In the genomic region with DNA sequence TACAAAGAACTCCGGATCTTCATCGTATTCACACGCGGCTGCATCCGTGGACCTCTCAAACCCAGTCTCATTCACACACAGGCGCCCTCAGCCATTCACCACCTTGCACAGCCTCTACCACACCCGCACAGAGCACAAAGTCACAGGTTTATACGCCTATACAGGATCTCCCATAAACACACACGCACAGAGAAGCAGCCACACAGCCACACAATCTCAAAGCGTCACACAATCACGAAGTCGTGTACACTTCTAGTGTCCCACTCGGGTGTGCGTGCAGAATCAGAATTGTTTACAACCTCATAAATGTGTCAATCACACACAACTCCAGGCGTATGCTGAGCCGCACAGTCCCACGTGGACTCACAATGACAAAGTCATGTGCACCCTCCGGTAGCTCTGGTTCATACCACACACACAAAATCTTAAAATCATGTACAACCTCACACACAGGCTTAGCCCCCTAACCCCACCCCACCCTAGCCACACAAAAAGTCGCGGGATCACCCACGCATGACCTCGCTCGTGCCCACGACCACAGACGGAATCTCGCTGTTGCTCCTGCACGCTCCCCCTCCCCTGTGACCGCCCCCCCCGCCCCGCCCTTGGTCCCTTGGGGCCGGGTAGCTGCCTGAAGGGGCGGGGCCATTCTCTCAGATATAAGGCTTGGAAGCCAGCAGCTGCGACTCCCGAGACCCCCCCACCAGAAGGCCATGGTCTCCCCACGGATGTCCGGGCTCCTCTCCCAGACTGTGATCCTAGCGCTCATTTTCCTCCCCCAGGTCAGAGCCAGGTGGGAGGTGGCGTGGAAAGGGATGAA, we compare ENCODE assay signal across 1 cellular context.
TF ChIP-seq lines count a peak whose summit lies in the region.

DLL3 (plus strand) TSS at position 686 of the 820 bp plus-strand sequence; CDS start at position 714, 28 bp downstream.

TF ChIP-seq in H1, 55 proteins besides CTCF, POLR2A, EP300 and RAD21:
- TF ChIP-seq ATF2 (IDR thresholded peaks at IDR 0.05; ENCODE audit: low read length) (no peak), FOSL1 (IDR thresholded peaks at IDR 0.05; ENCODE audit: insufficient read depth, low read depth, low read length) (no peak), ZNF274 (IDR thresholded peaks at IDR 0.05; ENCODE audit: borderline replicate concordance, extremely low read depth, low read length) (no peak), EZH2 (IDR thresholded peaks at IDR 0.05; ENCODE audit: low read depth, low read length, severe bottlenecking) (no peak), RBBP5 (IDR thresholded peaks at IDR 0.05; ENCODE audit: borderline replicate concordance, low read depth, low read length) (0 out of 2 replicates have a peak, but pooled peaks have one; percentile 31), JUND (IDR thresholded peaks at IDR 0.05; ENCODE audit: low read length) (no peak), CREB1 (IDR thresholded peaks at IDR 0.05) (no peak), HDAC2 (IDR thresholded peaks at IDR 0.05; ENCODE audit: borderline replicate concordance in 1 of 2, low read depth in 2 of 2, low read length in 2 of 2) (peak in 1 of 2 experiments; percentile 25; a peak in 1 of 4 replicates), CHD1 (IDR thresholded peaks at IDR 0.05; ENCODE audit: low read depth, low read length) (no peak), SP2 (IDR thresholded peaks at IDR 0.05; ENCODE audit: low read length) (no peak), TAF7 (optimal IDR thresholded peaks at IDR 0.05; ENCODE audit: borderline replicate concordance, low read depth, low read length) (no peak), EGR1 (IDR thresholded peaks at IDR 0.05; ENCODE audit: borderline replicate concordance, low read depth, low read length) (no peak), KDM4A (IDR thresholded peaks at IDR 0.05; ENCODE audit: low read depth, low read length, severe bottlenecking) (peak; percentile 25), BRCA1 (IDR thresholded peaks at IDR 0.05; ENCODE audit: low read depth, low read length) (no peak), CHD2 (IDR thresholded peaks at IDR 0.05; ENCODE audit: low read length) (no peak), TBP (IDR thresholded peaks at IDR 0.05; ENCODE audit: low read depth, low read length) (0 out of 2 replicates have a peak, but pooled peaks have one; percentile 3), PHF8 (conservative IDR thresholded peaks at IDR 0.05; ENCODE audit: low read depth, low read length) (0 out of 2 replicates have a peak, but pooled peaks have one; percentile 9), SP1 (IDR thresholded peaks at IDR 0.05; ENCODE audit: low read depth, low read length) (no peak), SRF (IDR thresholded peaks at IDR 0.05; ENCODE audit: low read depth, low read length) (no peak), ASH2L (IDR thresholded peaks at IDR 0.05; ENCODE audit: low read length) (no peak), JUN (IDR thresholded peaks at IDR 0.05; ENCODE audit: low read depth, low read length) (no peak), MAX (IDR thresholded peaks at IDR 0.05) (peak; percentile 49), NRF1 (IDR thresholded peaks at IDR 0.05; ENCODE audit: low read depth, low read length) (no peak), RXRA (IDR thresholded peaks at IDR 0.05; ENCODE audit: insufficient read depth, low read depth, low read length) (no peak), NANOG (IDR thresholded peaks at IDR 0.05; ENCODE audit: insufficient read depth, low read depth, low read length, poor library complexity, severe bottlenecking) (no peak), SIRT6 (IDR thresholded peaks at IDR 0.05; ENCODE audit: low read length) (no peak), TCF12 (IDR thresholded peaks at IDR 0.05; ENCODE audit: low read depth, low read length) (no peak), KDM1A (IDR thresholded peaks at IDR 0.05; ENCODE audit: borderline replicate concordance, low read length) (no peak), YY1 (IDR thresholded peaks at IDR 0.05; ENCODE audit: low read depth, low read length) (no peak), CEBPB (IDR thresholded peaks at IDR 0.05; ENCODE audit: low read depth, low read length) (no peak), GTF2F1 (IDR thresholded peaks at IDR 0.05; ENCODE audit: borderline replicate concordance, low read depth, low read length) (no peak), HDAC6 (IDR thresholded peaks at IDR 0.05; ENCODE audit: low read depth, low read length) (no peak), SUZ12 (IDR thresholded peaks at IDR 0.05; ENCODE audit: low read length) (peak; percentile 29; the same call in 1 of the 2 replicates), RFX5 (IDR thresholded peaks at IDR 0.05; ENCODE audit: borderline replicate concordance, low read depth, low read length) (no peak)
- TF ChIP-seq, protein P1, sequence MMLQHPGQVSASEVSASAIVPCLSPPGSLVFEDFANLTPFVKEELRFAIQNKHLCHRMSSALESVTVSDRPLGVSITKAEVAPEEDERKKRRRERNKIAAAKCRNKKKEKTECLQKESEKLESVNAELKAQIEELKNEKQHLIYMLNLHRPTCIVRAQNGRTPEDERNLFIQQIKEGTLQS (IDR thresholded peaks at IDR 0.05; ENCODE audit: insufficient read depth, low read depth, low read length), result no peak
- TF ChIP-seq, protein P2, sequence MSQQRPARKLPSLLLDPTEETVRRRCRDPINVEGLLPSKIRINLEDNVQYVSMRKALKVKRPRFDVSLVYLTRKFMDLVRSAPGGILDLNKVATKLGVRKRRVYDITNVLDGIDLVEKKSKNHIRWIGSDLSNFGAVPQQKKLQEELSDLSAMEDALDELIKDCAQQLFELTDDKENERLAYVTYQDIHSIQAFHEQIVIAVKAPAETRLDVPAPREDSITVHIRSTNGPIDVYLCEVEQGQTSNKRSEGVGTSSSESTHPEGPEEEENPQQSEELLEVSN (IDR thresholded peaks at IDR 0.05), result no peak
- TF ChIP-seq, protein P3, sequence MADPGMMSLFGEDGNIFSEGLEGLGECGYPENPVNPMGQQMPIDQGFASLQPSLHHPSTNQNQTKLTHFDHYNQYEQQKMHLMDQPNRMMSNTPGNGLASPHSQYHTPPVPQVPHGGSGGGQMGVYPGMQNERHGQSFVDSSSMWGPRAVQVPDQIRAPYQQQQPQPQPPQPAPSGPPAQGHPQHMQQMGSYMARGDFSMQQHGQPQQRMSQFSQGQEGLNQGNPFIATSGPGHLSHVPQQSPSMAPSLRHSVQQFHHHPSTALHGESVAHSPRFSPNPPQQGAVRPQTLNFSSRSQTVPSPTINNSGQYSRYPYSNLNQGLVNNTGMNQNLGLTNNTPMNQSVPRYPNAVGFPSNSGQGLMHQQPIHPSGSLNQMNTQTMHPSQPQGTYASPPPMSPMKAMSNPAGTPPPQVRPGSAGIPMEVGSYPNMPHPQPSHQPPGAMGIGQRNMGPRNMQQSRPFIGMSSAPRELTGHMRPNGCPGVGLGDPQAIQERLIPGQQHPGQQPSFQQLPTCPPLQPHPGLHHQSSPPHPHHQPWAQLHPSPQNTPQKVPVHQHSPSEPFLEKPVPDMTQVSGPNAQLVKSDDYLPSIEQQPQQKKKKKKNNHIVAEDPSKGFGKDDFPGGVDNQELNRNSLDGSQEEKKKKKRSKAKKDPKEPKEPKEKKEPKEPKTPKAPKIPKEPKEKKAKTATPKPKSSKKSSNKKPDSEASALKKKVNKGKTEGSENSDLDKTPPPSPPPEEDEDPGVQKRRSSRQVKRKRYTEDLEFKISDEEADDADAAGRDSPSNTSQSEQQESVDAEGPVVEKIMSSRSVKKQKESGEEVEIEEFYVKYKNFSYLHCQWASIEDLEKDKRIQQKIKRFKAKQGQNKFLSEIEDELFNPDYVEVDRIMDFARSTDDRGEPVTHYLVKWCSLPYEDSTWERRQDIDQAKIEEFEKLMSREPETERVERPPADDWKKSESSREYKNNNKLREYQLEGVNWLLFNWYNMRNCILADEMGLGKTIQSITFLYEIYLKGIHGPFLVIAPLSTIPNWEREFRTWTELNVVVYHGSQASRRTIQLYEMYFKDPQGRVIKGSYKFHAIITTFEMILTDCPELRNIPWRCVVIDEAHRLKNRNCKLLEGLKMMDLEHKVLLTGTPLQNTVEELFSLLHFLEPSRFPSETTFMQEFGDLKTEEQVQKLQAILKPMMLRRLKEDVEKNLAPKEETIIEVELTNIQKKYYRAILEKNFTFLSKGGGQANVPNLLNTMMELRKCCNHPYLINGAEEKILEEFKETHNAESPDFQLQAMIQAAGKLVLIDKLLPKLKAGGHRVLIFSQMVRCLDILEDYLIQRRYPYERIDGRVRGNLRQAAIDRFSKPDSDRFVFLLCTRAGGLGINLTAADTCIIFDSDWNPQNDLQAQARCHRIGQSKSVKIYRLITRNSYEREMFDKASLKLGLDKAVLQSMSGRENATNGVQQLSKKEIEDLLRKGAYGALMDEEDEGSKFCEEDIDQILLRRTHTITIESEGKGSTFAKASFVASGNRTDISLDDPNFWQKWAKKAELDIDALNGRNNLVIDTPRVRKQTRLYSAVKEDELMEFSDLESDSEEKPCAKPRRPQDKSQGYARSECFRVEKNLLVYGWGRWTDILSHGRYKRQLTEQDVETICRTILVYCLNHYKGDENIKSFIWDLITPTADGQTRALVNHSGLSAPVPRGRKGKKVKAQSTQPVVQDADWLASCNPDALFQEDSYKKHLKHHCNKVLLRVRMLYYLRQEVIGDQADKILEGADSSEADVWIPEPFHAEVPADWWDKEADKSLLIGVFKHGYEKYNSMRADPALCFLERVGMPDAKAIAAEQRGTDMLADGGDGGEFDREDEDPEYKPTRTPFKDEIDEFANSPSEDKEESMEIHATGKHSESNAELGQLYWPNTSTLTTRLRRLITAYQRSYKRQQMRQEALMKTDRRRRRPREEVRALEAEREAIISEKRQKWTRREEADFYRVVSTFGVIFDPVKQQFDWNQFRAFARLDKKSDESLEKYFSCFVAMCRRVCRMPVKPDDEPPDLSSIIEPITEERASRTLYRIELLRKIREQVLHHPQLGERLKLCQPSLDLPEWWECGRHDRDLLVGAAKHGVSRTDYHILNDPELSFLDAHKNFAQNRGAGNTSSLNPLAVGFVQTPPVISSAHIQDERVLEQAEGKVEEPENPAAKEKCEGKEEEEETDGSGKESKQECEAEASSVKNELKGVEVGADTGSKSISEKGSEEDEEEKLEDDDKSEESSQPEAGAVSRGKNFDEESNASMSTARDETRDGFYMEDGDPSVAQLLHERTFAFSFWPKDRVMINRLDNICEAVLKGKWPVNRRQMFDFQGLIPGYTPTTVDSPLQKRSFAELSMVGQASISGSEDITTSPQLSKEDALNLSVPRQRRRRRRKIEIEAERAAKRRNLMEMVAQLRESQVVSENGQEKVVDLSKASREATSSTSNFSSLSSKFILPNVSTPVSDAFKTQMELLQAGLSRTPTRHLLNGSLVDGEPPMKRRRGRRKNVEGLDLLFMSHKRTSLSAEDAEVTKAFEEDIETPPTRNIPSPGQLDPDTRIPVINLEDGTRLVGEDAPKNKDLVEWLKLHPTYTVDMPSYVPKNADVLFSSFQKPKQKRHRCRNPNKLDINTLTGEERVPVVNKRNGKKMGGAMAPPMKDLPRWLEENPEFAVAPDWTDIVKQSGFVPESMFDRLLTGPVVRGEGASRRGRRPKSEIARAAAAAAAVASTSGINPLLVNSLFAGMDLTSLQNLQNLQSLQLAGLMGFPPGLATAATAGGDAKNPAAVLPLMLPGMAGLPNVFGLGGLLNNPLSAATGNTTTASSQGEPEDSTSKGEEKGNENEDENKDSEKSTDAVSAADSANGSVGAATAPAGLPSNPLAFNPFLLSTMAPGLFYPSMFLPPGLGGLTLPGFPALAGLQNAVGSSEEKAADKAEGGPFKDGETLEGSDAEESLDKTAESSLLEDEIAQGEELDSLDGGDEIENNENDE (IDR thresholded peaks at IDR 0.05; ENCODE audit: insufficient replicate concordance, low read length), result no peak
